In the genomic region with DNA sequence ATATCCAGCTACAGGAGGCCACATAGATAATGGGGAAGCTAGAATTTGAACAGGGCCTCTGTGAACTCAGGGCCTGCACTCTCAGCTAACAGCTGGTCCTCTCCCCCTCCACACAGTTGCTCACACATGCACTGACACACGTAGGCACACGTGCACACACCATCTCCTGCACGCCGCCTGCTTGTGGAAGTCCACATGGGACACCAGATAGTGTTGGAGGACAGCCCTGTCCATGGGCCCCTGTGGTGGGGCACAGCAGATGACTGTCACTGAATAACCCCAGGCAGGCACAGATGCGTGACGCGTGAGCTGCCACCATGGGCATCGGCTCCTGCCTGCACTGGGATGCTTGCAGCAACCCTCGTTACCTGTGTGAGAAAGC, we compare ENCODE assay signal across 17 cellular contexts. TPM values are rescaled to one million over a fixed set of nuclear protein-coding genes. Genes with fewer than 3 reads are reported as not detected.
DNase-seq lines count a peak whose midpoint lies in the region; ATAC-seq and TF ChIP-seq lines count a peak whose summit lies in the region.
"Had no signal": no experiment of that assay in that cellular context is flagged by ENCODE, and none has a peak within 500 bp of the region (broad histone marks: within the 10 kb centered on the region; RNA-seq: fewer than 3 reads in every experiment).

No MANE protein-coding gene starts in this region.

- H3K79me2 ChIP-seq in GM23248 (ENCODE audit: insufficient read depth) = no peaks in the 10 kb centered on the region
- no peaks in the 10 kb centered on the region for H3K79me2 ChIP-seq in hepatocyte

- in situ Hi-C loops in GM23248 (cut with MboI) = no loop called here

- H3K9me2 ChIP-seq in GM23248 (ENCODE audit: insufficient read depth) (no peaks in the 10 kb centered on the region), hepatocyte (replicated peaks; ENCODE audit: insufficient read depth) (no peaks in the 10 kb centered on the region)

- 97% methylated on average over 9 of the region's 9 CpGs for WGBS in GM23248 (ENCODE audit: low coverage in 1 of 2, low lambda C conversion rate in 2 of 2, missing lambda C conversion rate in 2 of 2), 2 experiments
- WGBS in hepatocyte (ENCODE audit: low lambda C conversion rate, missing lambda C conversion rate) = 97% methylated on average over 9 of the region's 9 CpGs
- WGBS in spleen, 5 donors = 88 to 96% (median 96%) methylated on average over 8 to 9 of the region's 9 CpGs

- peaks cover 30% of the 10 kb centered on the region for H3K36me3 Mint-ChIP-seq in effector memory CD8-positive, alpha-beta T cell (ENCODE audit: insufficient read depth)
- H3K36me3 Mint-ChIP-seq in activated CD4-positive, alpha-beta memory T cell treated with anti-CD3 and anti-CD28 coated beads, Interleukin-2, amount 10 ng/mL, durations not matched to agents 7 days and 5 days (ENCODE audit: low read depth) = peaks cover 21% of the 10 kb centered on the region

- no peak overlapping the region for H3K4me3 ChIP-seq in GM23248
- no peak overlapping the region for H3K4me3 ChIP-seq in hepatocyte
- H3K4me3 ChIP-seq in spleen = no peak overlapping the region

- H4K20me1 ChIP-seq in GM23248 (ENCODE audit: insufficient read depth) = no peaks in the 10 kb centered on the region
- no peaks in the 10 kb centered on the region for H4K20me1 ChIP-seq in hepatocyte (ENCODE audit: insufficient read depth, poor library complexity, severe bottlenecking)

- H3F3A ChIP-seq in GM23248 (ENCODE audit: insufficient read depth) = peaks cover 44% of the 10 kb centered on the region

- H3K27me3 ChIP-seq in GM23248 (replicated peaks; ENCODE audit: insufficient read depth) (no peaks in the 10 kb centered on the region), hepatocyte (no peaks in the 10 kb centered on the region), spleen (replicated peaks in 1 of 7) (no peaks in the 10 kb centered on the region)

- no peaks in the 10 kb centered on the region for H3K9me3 Mint-ChIP-seq in effector memory CD8-positive, alpha-beta T cell
- H3K9me3 Mint-ChIP-seq in activated CD4-positive, alpha-beta memory T cell treated with anti-CD3 and anti-CD28 coated beads, Interleukin-2, amount 10 ng/mL, durations not matched to agents 7 days and 5 days = no peaks in the 10 kb centered on the region
- H3K9me3 Mint-ChIP-seq: activated T-cell treated with anti-CD3 and anti-CD28 coated beads, Interleukin-2, amount 50 U/mL, for 72 hours; mesothelial cell of epicardium had no signal

- H3K27ac ChIP-seq in GM23248 (peak overlapping the region; percentile 83), angular gyrus (ENCODE audit: low read depth, low read length) (peak overlapping the region; percentile 23), hepatocyte (peak overlapping the region; percentile 77), spleen (no peak overlapping the region)

- POLR2A ChIA-PET in activated CD4-positive, alpha-beta memory T cell treated with anti-CD3 and anti-CD28 coated beads, Interleukin-2, amount 10 ng/mL, durations not matched to agents 7 days and 5 days (lab: Charles Lee) = no interaction called here

- TF ChIP-seq CTCF in hepatocyte (IDR thresholded peaks at IDR 0.05; ENCODE audit: poor library complexity) (no peak), spleen (IDR thresholded peaks at IDR 0.05 in 8 of 11, conservative IDR thresholded peaks at IDR 0.05 in 3 of 11) (no peak)

- intact Hi-C loops in spleen (cut with DNase I; ENCODE audit: low total_unique reads) = no loop called here

- H3K27ac Mint-ChIP-seq in effector memory CD8-positive, alpha-beta T cell = no peak overlapping the region
- no peak overlapping the region for H3K27ac Mint-ChIP-seq in activated CD4-positive, alpha-beta memory T cell treated with anti-CD3 and anti-CD28 coated beads, Interleukin-2, amount 10 ng/mL, durations not matched to agents 7 days and 5 days
- H3K27ac Mint-ChIP-seq: activated naive CD8-positive, alpha-beta T cell; activated T-cell treated with anti-CD3 and anti-CD28 coated beads, Interleukin-2, amount 50 U/mL, for 72 hours; mesothelial cell of epicardium had no signal

- H3K4me1 ChIP-seq in GM23248 (ENCODE audit: insufficient read depth) = peaks cover 43% of the 10 kb centered on the region
- no peaks in the 10 kb centered on the region for H3K4me1 ChIP-seq in hepatocyte (ENCODE audit: insufficient read depth)
- peaks cover 3 to 14% (median 11%) of the 10 kb centered on the region in 6 donors for H3K4me1 ChIP-seq in spleen

- H2AFZ ChIP-seq in GM23248 (no peak overlapping the region), hepatocyte (no peak overlapping the region)

- peaks cover 4% of the 10 kb centered on the region in 2 donors for H3K4me1 Mint-ChIP-seq in effector memory CD8-positive, alpha-beta T cell (ENCODE audit: low read depth in 2 of 2)
- H3K4me1 Mint-ChIP-seq in activated CD4-positive, alpha-beta memory T cell treated with anti-CD3 and anti-CD28 coated beads, Interleukin-2, amount 10 ng/mL, durations not matched to agents 7 days and 5 days = peaks cover 5% of the 10 kb centered on the region
- H3K4me1 Mint-ChIP-seq: mesothelial cell of epicardium had no signal

- H3K27me3 Mint-ChIP-seq in effector memory CD8-positive, alpha-beta T cell = no peaks in the 10 kb centered on the region
- H3K27me3 Mint-ChIP-seq in activated CD4-positive, alpha-beta memory T cell treated with anti-CD3 and anti-CD28 coated beads, Interleukin-2, amount 10 ng/mL, durations not matched to agents 7 days and 5 days = no peaks in the 10 kb centered on the region
- H3K27me3 Mint-ChIP-seq: activated naive CD8-positive, alpha-beta T cell had no signal

- H3K9me3 ChIP-seq in GM23248 (ENCODE audit: low read depth) = no peaks in the 10 kb centered on the region
- H3K9me3 ChIP-seq in hepatocyte (ENCODE audit: low read depth) = no peaks in the 10 kb centered on the region
- no peaks in the 10 kb centered on the region for H3K9me3 ChIP-seq in spleen

- ATAC-seq in effector memory CD8-positive, alpha-beta T cell (replicated peaks) = no peak
- ATAC-seq: activated T-cell treated with anti-CD3 and anti-CD28 coated beads, Interleukin-2, amount 50 U/mL, for 72 hours had no signal

- H3K4me2 ChIP-seq in GM23248 (ENCODE audit: unreplicated experiment) (no peak overlapping the region), hepatocyte (no peak overlapping the region)

- no peak overlapping the region for H3K4me3 Mint-ChIP-seq in effector memory CD8-positive, alpha-beta T cell
- H3K4me3 Mint-ChIP-seq in activated CD4-positive, alpha-beta memory T cell treated with anti-CD3 and anti-CD28 coated beads, Interleukin-2, amount 10 ng/mL, durations not matched to agents 7 days and 5 days = no peak overlapping the region
- H3K4me3 Mint-ChIP-seq: activated naive CD8-positive, alpha-beta T cell; activated T-cell treated with anti-CD3 and anti-CD28 coated beads, Interleukin-2, amount 50 U/mL, for 72 hours; mesothelial cell of epicardium had no signal

- no peak for DNase-seq in GM23248
- no peak for DNase-seq in hepatocyte (ENCODE audit: low spot score)
- DNase-seq in spleen = peak; percentile 65
- no peak for DNase-seq in effector memory CD8-positive, alpha-beta T cell
- no peak for DNase-seq in activated CD4-positive, alpha-beta memory T cell treated with anti-CD3 and anti-CD28 coated beads, Interleukin-2, amount 10 ng/mL, durations not matched to agents 7 days and 5 days
- DNase-seq in hippocampal formation (lab: John Stamatoyannopoulos, UW) = no peak
- DNase-seq: activated CD4-positive, CD25-positive, alpha-beta regulatory T cell; activated T-cell treated with anti-CD3 and anti-CD28 coated beads, Interleukin-2, amount 50 U/mL, for 72 hours; effector CD8-positive, alpha-beta T cell; KBM-7; kidney; NCI-H69; OCI-M1; stimulated activated naive CD4-positive, alpha-beta T cell had no signal

- CTCF ChIA-PET in activated CD4-positive, alpha-beta memory T cell treated with anti-CD3 and anti-CD28 coated beads, Interleukin-2, amount 10 ng/mL, durations not matched to agents 7 days and 5 days (lab: Charles Lee) = no interaction called here

- H3K36me3 ChIP-seq in GM23248 (ENCODE audit: low read depth) = no peaks in the 10 kb centered on the region
- no peaks in the 10 kb centered on the region for H3K36me3 ChIP-seq in hepatocyte (replicated peaks; ENCODE audit: insufficient read depth, low read depth)
- peaks cover 0 to 94% (median 71%) of the 10 kb centered on the region in 6 donors for H3K36me3 ChIP-seq in spleen

- no peak for TF ChIP-seq POLR2A in spleen (IDR thresholded peaks at IDR 0.05)

- peak overlapping the region; percentile 61 for H3K9ac ChIP-seq in GM23248

RNA-seq across cellular contexts. Expression of gene ADI1, which starts 52.9 kb away (rescaled TPM):
- total RNA-seq in GM23248 (2014; rRNA removed; shearing (Covaris generic)) = 68.4 and 77.7 TPM in 2 replicates
- polyA plus RNA-seq in GM23248 (2016; fragmentation: Nextera tagmentation; extraction: Ambion mirVana) (140 and 149 TPM in 2 replicates), hepatocyte (154 and 204 TPM in 2 replicates), spleen (10 to 100 TPM; 31.8 to 56.0 (median 48.4) TPM)
- total RNA-seq in hepatocyte (97.7 and 106 TPM in 2 replicates), spleen (100 to 1,000 TPM in 1 of 7 donors, 10 to 100 TPM in 6; 36.5 to 106 (median 55.8) TPM)
- total RNA-seq in activated CD4-positive, alpha-beta memory T cell treated with anti-CD3 and anti-CD28 coated beads, Interleukin-2, amount 10 ng/mL, durations not matched to agents 7 days and 5 days = 10 to 100 TPM; 28.5 to 34.1 TPM

Comparison
In these comparisons a context has a peak if more than half of its experiments do, and no peak if none do; other contexts are left out.
1. H3K27ac ChIP-seq: peak in GM23248 (single experiment), angular gyrus (single experiment) and hepatocyte (single experiment); none in spleen (0 of 8).